In genomic region chr4:6892190-6892908, GRCh38 we compare ENCODE assay signal across 8 cellular contexts. TPM values are rescaled to one million over a fixed set of nuclear protein-coding genes. Genes with fewer than 3 reads are reported as not detected.
DNase-seq lines count a peak whose midpoint lies in the region; ATAC-seq, FAIRE-seq and TF ChIP-seq lines count a peak whose summit lies in the region.

No MANE protein-coding gene starts in this region.

- peak; percentile 13 for TF ChIP-seq CTCF in GM10248 (IDR thresholded peaks at IDR 0.05; ENCODE audit: control extremely low read depth, extremely low read depth, low read depth, missing control alignments)
- peak; percentile 17 for TF ChIP-seq CTCF in astrocyte of the spinal cord (IDR thresholded peaks at IDR 0.05; ENCODE audit: low read depth, low read length)
- TF ChIP-seq CTCF in keratinocyte (optimal IDR thresholded peaks at IDR 0.05 in 1 of 3, IDR thresholded peaks at IDR 0.05 in 1 of 3, conservative IDR thresholded peaks at IDR 0.05 in 1 of 3; ENCODE audit: extremely low read depth in 1 of 3, insufficient read depth in 2 of 3, low read length in 3 of 3), result peak; percentile 15 to 46 (median 19)
- peak in 2 of 7 experiments; percentile 4 to 13 for TF ChIP-seq CTCF in stomach (IDR thresholded peaks at IDR 0.05)

- no peak for TF ChIP-seq POLR2A in stomach (IDR thresholded peaks at IDR 0.05)

- no peaks in the 10 kb centered on the region for H3K9me1 ChIP-seq in keratinocyte (ENCODE audit: control insufficient read depth, extremely low read depth, insufficient read depth, low read length)

- intact Hi-C loops in stomach (cut with DNase I; ENCODE audit: low total_unique reads), result no loop called here

- TF ChIP-seq EP300 in stomach (IDR thresholded peaks at IDR 0.05), result no peak

- dilution Hi-C loops in keratinocyte (cut with MboI; ENCODE audit: extremely low pct_ligation_motif_present, low sequenced_read_pairs), result no loop called here

- H2AFZ ChIP-seq in keratinocyte (ENCODE audit: control insufficient read depth, low read length), result peak overlapping the region; percentile 30

- in situ Hi-C loops in astrocyte of the spinal cord (cut with HindIII; ENCODE audit: low sequenced_read_pairs), result no loop called here

- H3K9me3 ChIP-seq in keratinocyte (ENCODE audit: control insufficient read depth, low read depth, low read length), result no peaks in the 10 kb centered on the region
- H3K9me3 ChIP-seq in stomach, result peaks cover 0 to 12% (median 0%) of the 10 kb centered on the region in 4 donors

- H3K27me3 ChIP-seq in keratinocyte (ENCODE audit: control insufficient read depth, extremely low read depth, insufficient read depth, low read length), result no peaks in the 10 kb centered on the region
- no peaks in the 10 kb centered on the region for H3K27me3 ChIP-seq in stomach

- POLR2A ChIA-PET in GM10248 (lab: Yijun Ruan, JAX), result no interaction called here

- H3K4me3 ChIP-seq in astrocyte of the spinal cord (ENCODE audit: low read depth, low read length) (no peak overlapping the region), keratinocyte (ENCODE audit: control insufficient read depth in 2 of 3, extremely low read depth in 1 of 3, insufficient read depth in 2 of 3, low read depth in 1 of 3, low read length in 3 of 3) (no peak overlapping the region), stomach (peak overlapping the region in 1 of 4 donors; percentile 22)

- H3K36me3 ChIP-seq in keratinocyte (ENCODE audit: control insufficient read depth in 2 of 2, extremely low read depth in 1 of 2, insufficient read depth in 2 of 2, low read length in 2 of 2) (no peaks in the 10 kb centered on the region), stomach (no peaks in the 10 kb centered on the region)

- H3K27ac ChIP-seq in keratinocyte (ENCODE audit: control insufficient read depth, insufficient read depth, low read length) (no peak overlapping the region), stomach (peak overlapping the region in 4 of 5 donors; percentile 2 to 76 (median 65))

- 29 to 42% (median 34%) methylated on average over 20 of the region's 20 CpGs for WGBS in stomach, 5 donors

- H3K79me2 ChIP-seq in keratinocyte (ENCODE audit: control insufficient read depth, insufficient read depth, low read length), result no peaks in the 10 kb centered on the region

- peak overlapping the region; percentile 56 for H3K4me2 ChIP-seq in keratinocyte (ENCODE audit: control insufficient read depth, extremely low read depth, insufficient read depth, low read depth, low read length)

- peaks cover 8% of the 10 kb centered on the region for H3K4me1 ChIP-seq in keratinocyte (ENCODE audit: control insufficient read depth, extremely low read depth, insufficient read depth, low read length)
- peaks cover 14 to 42% (median 31%) of the 10 kb centered on the region in 4 donors for H3K4me1 ChIP-seq in stomach

- peak; percentile 38 for DNase-seq in GM10248 (ENCODE audit: extremely low spot score)
- peak; percentile 75 for DNase-seq in MV-4-11 (lab: John Stamatoyannopoulos, UW)
- DNase-seq in astrocyte of the spinal cord (ENCODE audit: low read depth, low spot score), result peak; percentile 74
- no peak for DNase-seq in keratinocyte (ENCODE audit: low read depth, low spot score)
- DNase-seq in stomach, result peak; percentile 48
- DNase-seq in NCI-H1105 treated with DMSO at 0.1 percent for 48 hours (lab: John Stamatoyannopoulos, UW), result no peak

- ATAC-seq in GM18873 (IDR thresholded peaks at IDR 0.05; ENCODE audit: low FRiP score, unreplicated experiment) (no peak), GM19351 (IDR thresholded peaks at IDR 0.05; ENCODE audit: unreplicated experiment) (no peak)

- no peaks in the 10 kb centered on the region for H4K20me1 ChIP-seq in keratinocyte (ENCODE audit: control insufficient read depth, extremely low read depth, insufficient read depth, low read length)

- CTCF ChIA-PET in GM10248 (lab: Yijun Ruan, JAX), result interaction anchor here (0.6 to 1.4 kb wide), 6 partner anchors 8 to 173 kb away, joined by 3 to 5 read pairs (median 4); partner anchors contain the start of gene TBC1D14

- H3K9ac ChIP-seq in keratinocyte (ENCODE audit: control insufficient read depth, extremely low read depth, insufficient read depth, low read length), result no peak overlapping the region

- no peak for FAIRE-seq in keratinocyte (lab: Jason Lieb, UNC)

RNA-seq across cellular contexts. Expression of gene TBC1D14, which starts 17.3 kb away (rescaled TPM):
- 49.8 to 55.1 TPM (median 52.0 TPM) in 3 replicates for polyA plus RNA-seq in keratinocyte
- 33.5 TPM for polyA plus RNA-seq in keratinocyte (2011; ENCODE audit: low read depth)
- polyA plus RNA-seq in keratinocyte (2011; cell fraction: cytosol; rRNA removed), result 54.8 and 57.0 TPM in 2 replicates
- polyA plus RNA-seq in keratinocyte (2011; cell fraction: nucleus; rRNA removed), result 55.4 and 57.0 TPM in 2 replicates
- polyA plus RNA-seq in keratinocyte (2012; ENCODE audit: low replicate concordance), result 38.2 and 59.5 TPM in 2 replicates
- polyA minus RNA-seq in keratinocyte, result 50.5 to 53.0 TPM (median 51.1 TPM) in 3 replicates
- polyA minus RNA-seq in keratinocyte (2011; cell fraction: cytosol; rRNA and poly(A)+ RNA removed), result 40.3 TPM
- 31.7 and 48.7 TPM in 2 replicates for polyA minus RNA-seq in keratinocyte (2011; cell fraction: nucleus; rRNA and poly(A)+ RNA removed)
- 10 to 100 TPM; 33.5 to 72.4 (median 40.8) TPM for total RNA-seq in stomach
- polyA plus RNA-seq in stomach, result 10 to 100 TPM; 19.5 to 42.5 (median 40.0) TPM

Comparison
In these comparisons a context has a peak if more than half of its experiments do, and no peak if none do; other contexts are left out.
1. DNase-seq: peak in GM10248 (single experiment), MV-4-11 (single experiment), astrocyte of the spinal cord (single experiment) and stomach (single experiment); none in keratinocyte (single experiment) and NCI-H1105 treated with DMSO at 0.1 percent for 48 hours (single experiment).